In the genomic region with DNA sequence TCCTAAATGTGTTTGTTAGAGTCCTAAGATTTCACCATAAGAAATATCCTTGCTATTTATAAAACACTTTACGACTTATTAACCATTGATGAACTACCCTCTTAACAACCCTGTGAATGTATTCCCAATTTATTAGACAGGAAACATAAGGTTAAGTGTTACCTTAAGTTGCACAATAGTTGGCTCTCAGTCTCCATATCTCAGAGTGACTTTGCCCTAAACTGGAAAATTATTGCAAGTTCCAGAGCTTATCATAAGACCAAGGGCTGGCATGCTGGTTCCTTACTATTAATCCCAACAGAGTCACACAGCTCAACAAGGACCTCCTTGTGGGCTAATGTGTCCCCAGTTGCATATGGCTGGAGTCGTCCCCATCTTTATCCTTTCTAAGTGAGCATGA, we compare ENCODE assay signal across 25 cellular contexts.
"Had no signal": no experiment of that assay in that cellular context is flagged by ENCODE, and none has a peak within 500 bp of the region (broad histone marks: within the 10 kb centered on the region; RNA-seq: fewer than 3 reads in every experiment).

No MANE protein-coding gene starts in this region.

- H3K36me3 ChIP-seq: esophagus muscularis mucosa, gastroesophageal sphincter, heart left ventricle, left lung, lower lobe of right lung, neutrophil, prostate gland, thoracic aorta, transverse colon, upper lobe of right lung had no signal

- H3K9me3 ChIP-seq: gastroesophageal sphincter, left lung, lower lobe of right lung, neutrophil, prostate gland, thoracic aorta, upper lobe of right lung had no signal

- H3K79me2 ChIP-seq: hepatocyte had no signal

- FAIRE-seq: colon, endothelial cell of umbilical vein, kidney had no signal

- H3K9me3 Mint-ChIP-seq: dendritic cell treated with granulocyte-macrophage colony-stimulating factor and Interleukin-4, amounts not matched to agents 40 ng/mL and 50 ng/mL, for 4 days; stimulated activated naive B cell treated with anti-CD40 and anti-IgM and Interleukin-4, amounts not matched to agents 10 μg/mL and 1 μg/mL and 100 μg/mL, for 72 hours; stimulated activated naive CD8-positive, alpha-beta T cell treated with anti-CD3 and anti-CD28 coated beads, Interleukin-15, Interleukin-2, amounts not matched to agents 100 ng/mL and 50 ng/mL, for 24 hours had no signal

- H2AFZ ChIP-seq: hepatocyte had no signal

- H3K4me1 ChIP-seq: esophagus muscularis mucosa, gastroesophageal sphincter, heart left ventricle, left lung, lower lobe of right lung, prostate gland, transverse colon, upper lobe of right lung had no signal

- ATAC-seq: foreskin keratinocyte; gastroesophageal sphincter; heart left ventricle; left lung; lower lobe of right lung; naive thymus-derived CD8-positive, alpha-beta T cell; stimulated activated naive B cell treated with anti-CD40 and anti-IgM and Interleukin-4, amounts not matched to agents 10 μg/mL and 1 μg/mL and 100 μg/mL, for 72 hours; upper lobe of right lung had no signal

- H3K36me3 Mint-ChIP-seq: naive thymus-derived CD8-positive, alpha-beta T cell; stimulated activated naive B cell treated with anti-CD40 and anti-IgM and Interleukin-4, amounts not matched to agents 10 μg/mL and 1 μg/mL and 100 μg/mL, for 72 hours had no signal

- H3K4me3 ChIP-seq: esophagus muscularis mucosa, gastroesophageal sphincter, heart left ventricle, hepatocyte, left lung, lower lobe of right lung, prostate gland, skin epidermis, thoracic aorta, transverse colon, upper lobe of right lung had no signal

- H3K27ac Mint-ChIP-seq: dendritic cell treated with granulocyte-macrophage colony-stimulating factor and Interleukin-4, amounts not matched to agents 40 ng/mL and 50 ng/mL, for 4 days; naive thymus-derived CD8-positive, alpha-beta T cell; nephron progenitor cell; stimulated activated naive B cell treated with anti-CD40 and anti-IgM and Interleukin-4, amounts not matched to agents 10 μg/mL and 1 μg/mL and 100 μg/mL, for 72 hours; stimulated activated naive CD8-positive, alpha-beta T cell treated with anti-CD3 and anti-CD28 coated beads, Interleukin-15, Interleukin-2, amounts not matched to agents 100 ng/mL and 50 ng/mL, for 24 hours had no signal

- H3K4me2 ChIP-seq: hepatocyte had no signal

- DNase-seq: central memory CD4-positive, alpha-beta T cell; effector CD8-positive, alpha-beta T cell; foreskin keratinocyte; heart left ventricle; kidney; left lung; lower lobe of right lung; naive thymus-derived CD8-positive, alpha-beta T cell; nephron progenitor cell; stimulated activated CD4-positive, alpha-beta T cell treated with anti-CD3 and anti-CD28 coated beads, Interleukin-15, amount 100 ng/mL, for 24 hours; stimulated activated CD4-positive, alpha-beta T cell treated with anti-CD3 and anti-CD28 coated beads, Interleukin-2, amount 100 ng/mL, for 48 hours; stimulated activated naive B cell treated with anti-CD40 and anti-IgM and Interleukin-4, amounts not matched to agents 10 μg/mL and 1 μg/mL and 100 μg/mL, for 72 hours; transverse colon; upper lobe of right lung had no signal

- H3K4me3 Mint-ChIP-seq: dendritic cell treated with granulocyte-macrophage colony-stimulating factor and Interleukin-4, amounts not matched to agents 40 ng/mL and 50 ng/mL, for 4 days; naive thymus-derived CD8-positive, alpha-beta T cell; nephron progenitor cell; stimulated activated naive B cell treated with anti-CD40 and anti-IgM and Interleukin-4, amounts not matched to agents 10 μg/mL and 1 μg/mL and 100 μg/mL, for 72 hours; stimulated activated naive CD8-positive, alpha-beta T cell treated with anti-CD3 and anti-CD28 coated beads, Interleukin-15, Interleukin-2, amounts not matched to agents 100 ng/mL and 50 ng/mL, for 24 hours had no signal

- H3K4me1 Mint-ChIP-seq: naive thymus-derived CD8-positive, alpha-beta T cell had no signal

- H3K27me3 ChIP-seq: gastroesophageal sphincter, hepatocyte, left lung, transverse colon, upper lobe of right lung had no signal

- H3K27ac ChIP-seq: esophagus muscularis mucosa, foreskin keratinocyte, gastroesophageal sphincter, heart left ventricle, hepatocyte, left lung, lower lobe of right lung, neutrophil, prostate gland, skin epidermis, thoracic aorta, transverse colon, upper lobe of right lung had no signal
